25 cellular contexts compared by ENCODE assay signal in genomic region chr10:103581499-103581898, GRCh38.
"Had no signal": no experiment of that assay in that cellular context is flagged by ENCODE, and none has a peak within 500 bp of the region (broad histone marks: within the 10 kb centered on the region; RNA-seq: fewer than 3 reads in every experiment).

No MANE protein-coding gene starts in this region.

- ATAC-seq: activated CD8-positive, alpha-beta memory T cell treated with anti-CD3 and anti-CD28 coated beads, Interleukin-2, amount 10 ng/mL, durations not matched to agents 7 days and 5 days; activated naive CD4-positive, alpha-beta T cell treated with anti-CD3 and anti-CD28 coated beads, Interleukin-2, amount 50 U/mL, for 72 hours; left lung; naive thymus-derived CD4-positive, alpha-beta T cell; T-cell had no signal

- H3K27ac Mint-ChIP-seq: activated CD4-positive, alpha-beta memory T cell treated with anti-CD3 and anti-CD28 coated beads for 36 hours; activated CD8-positive, alpha-beta memory T cell treated with anti-CD3 and anti-CD28 coated beads, Interleukin-2, amount 10 ng/mL, durations not matched to agents 7 days and 5 days; activated naive CD4-positive, alpha-beta T cell treated with anti-CD3 and anti-CD28 coated beads, Interleukin-2, amount 50 U/mL, for 72 hours; immature natural killer cell; progenitor cell of endocrine pancreas; T-cell had no signal

- DNase-seq: activated CD4-positive, alpha-beta memory T cell treated with anti-CD3 and anti-CD28 coated beads for 36 hours; activated CD4-positive, alpha-beta T cell treated with anti-CD3 and anti-CD28 coated beads for 4 hours; activated CD4-positive, CD25-positive, alpha-beta regulatory T cell; activated CD8-positive, alpha-beta memory T cell treated with anti-CD3 and anti-CD28 coated beads, Interleukin-2, amount 10 ng/mL, durations not matched to agents 7 days and 5 days; activated gamma-delta T cell; activated T-cell treated with anti-CD3 and anti-CD28 coated beads for 4 hours; amygdala; dermis blood vessel endothelial cell; effector CD8-positive, alpha-beta T cell; erythroblast; foreskin fibroblast; immature natural killer cell; left lung; naive thymus-derived CD4-positive, alpha-beta T cell; spleen; stimulated activated CD4-positive, alpha-beta T cell treated with anti-CD3 and anti-CD28 coated beads, Interleukin-4, amount 100 ng/mL, for 1 hour; stimulated activated naive CD4-positive, alpha-beta T cell; T-cell; T1000; upper lobe of left lung had no signal

- H3K36me3 ChIP-seq: left lung, spleen, thoracic aorta, upper lobe of left lung had no signal

- H3K27me3 ChIP-seq: hepatocyte had no signal

- H3K27ac ChIP-seq: hepatocyte, left lung, spleen, thoracic aorta, upper lobe of left lung had no signal

- H3K36me3 Mint-ChIP-seq: activated CD4-positive, alpha-beta memory T cell treated with anti-CD3 and anti-CD28 coated beads for 36 hours; activated CD8-positive, alpha-beta memory T cell treated with anti-CD3 and anti-CD28 coated beads, Interleukin-2, amount 10 ng/mL, durations not matched to agents 7 days and 5 days; activated naive CD4-positive, alpha-beta T cell treated with anti-CD3 and anti-CD28 coated beads, Interleukin-2, amount 50 U/mL, for 72 hours; immature natural killer cell; T-cell had no signal

- H3K4me3 ChIP-seq: hepatocyte, left lung, lung, spleen, thoracic aorta, upper lobe of left lung had no signal

- H3K27me3 Mint-ChIP-seq: activated CD4-positive, alpha-beta memory T cell treated with anti-CD3 and anti-CD28 coated beads for 36 hours; progenitor cell of endocrine pancreas; T-cell had no signal

- H3K4me3 Mint-ChIP-seq: activated CD4-positive, alpha-beta memory T cell treated with anti-CD3 and anti-CD28 coated beads for 36 hours; activated CD8-positive, alpha-beta memory T cell treated with anti-CD3 and anti-CD28 coated beads, Interleukin-2, amount 10 ng/mL, durations not matched to agents 7 days and 5 days; T-cell had no signal

- H3K9me3 ChIP-seq: left lung, spleen, thoracic aorta, upper lobe of left lung had no signal

- H3K9me3 Mint-ChIP-seq: activated CD4-positive, alpha-beta memory T cell treated with anti-CD3 and anti-CD28 coated beads for 36 hours; activated naive CD4-positive, alpha-beta T cell treated with anti-CD3 and anti-CD28 coated beads, Interleukin-2, amount 50 U/mL, for 72 hours; immature natural killer cell; T-cell had no signal
